ENCODE assay signal across 9 cellular contexts in genomic region chr6:88492824-88493223, GRCh38.
DNase-seq lines count a peak whose midpoint lies in the region; ATAC-seq and TF ChIP-seq lines count a peak whose summit lies in the region.
"Had no signal": no experiment of that assay in that cellular context is flagged by ENCODE, and none has a peak within 500 bp of the region (broad histone marks: within the 10 kb centered on the region; RNA-seq: fewer than 3 reads in every experiment).

No MANE protein-coding gene starts in this region.

- no peak overlapping the region for H3K4me3 Mint-ChIP-seq in osteocyte (ENCODE audit: unreplicated experiment)
- H3K4me3 Mint-ChIP-seq in activated CD4-positive, alpha-beta T cell treated with anti-CD3 and anti-CD28 coated beads, Interleukin-2, amount 10 ng/mL, durations not matched to agents 7 days and 5 days: no peak overlapping the region
- no peak overlapping the region for H3K4me3 Mint-ChIP-seq in activated T-cell treated with anti-CD3 and anti-CD28 coated beads, Interleukin-2, amount 50 U/mL, for 4 hours

- H3K4me1 Mint-ChIP-seq in osteocyte (ENCODE audit: unreplicated experiment): no peaks in the 10 kb centered on the region
- no peaks in the 10 kb centered on the region for H3K4me1 Mint-ChIP-seq in activated CD4-positive, alpha-beta T cell treated with anti-CD3 and anti-CD28 coated beads, Interleukin-2, amount 10 ng/mL, durations not matched to agents 7 days and 5 days
- no peaks in the 10 kb centered on the region for H3K4me1 Mint-ChIP-seq in activated T-cell treated with anti-CD3 and anti-CD28 coated beads, Interleukin-2, amount 50 U/mL, for 4 hours (ENCODE audit: low read depth)

- CTCF ChIA-PET in GM10248 (lab: Yijun Ruan, JAX): interaction anchor here (0.8 to 2.4 kb wide), 5 partner anchors 8 to 269 kb away, joined by 3 to 13 read pairs (median 4); no protein-coding TSS in a partner anchor
- CTCF ChIA-PET in activated CD4-positive, alpha-beta T cell treated with anti-CD3 and anti-CD28 coated beads, Interleukin-2, amount 10 ng/mL, durations not matched to agents 7 days and 5 days (lab: Charles Lee): no interaction called here

- H3K9me3 Mint-ChIP-seq in osteocyte (ENCODE audit: unreplicated experiment): peaks cover 4% of the 10 kb centered on the region
- H3K9me3 Mint-ChIP-seq in activated CD4-positive, alpha-beta T cell treated with anti-CD3 and anti-CD28 coated beads, Interleukin-2, amount 10 ng/mL, durations not matched to agents 7 days and 5 days: no peaks in the 10 kb centered on the region
- no peaks in the 10 kb centered on the region for H3K9me3 Mint-ChIP-seq in activated T-cell treated with anti-CD3 and anti-CD28 coated beads, Interleukin-2, amount 50 U/mL, for 4 hours

- no peak for ATAC-seq in activated T-cell treated with anti-CD3 and anti-CD28 coated beads, Interleukin-2, amount 50 U/mL, for 4 hours

- DNase-seq in GM10248 (ENCODE audit: extremely low spot score) (no peak), NAMALWA (ENCODE audit: low spot score) (peak; percentile 33), dermis blood vessel endothelial cell (peak; percentile 79), osteocyte (ENCODE audit: extremely low spot score, unreplicated experiment) (no peak), NCI-H1930 (lab: John Stamatoyannopoulos, UW) (no peak)
- no peak for DNase-seq in activated CD4-positive, alpha-beta T cell treated with anti-CD3 and anti-CD28 coated beads, Interleukin-2, amount 10 ng/mL, durations not matched to agents 7 days and 5 days
- no peak for DNase-seq in activated T-cell treated with anti-CD3 and anti-CD28 coated beads, Interleukin-2, amount 50 U/mL, for 48 hours
- no peak for DNase-seq in activated T-cell treated with anti-CD3 and anti-CD28 coated beads, Interleukin-2, amount 50 U/mL, for 4 hours
- DNase-seq: NK-92 treated with Interleukin-12 subunit alpha and Interleukin-12 subunit beta, amount 100 ng/mL, for 24 hours had no signal

- H3K36me3 Mint-ChIP-seq in osteocyte (ENCODE audit: unreplicated experiment): no peaks in the 10 kb centered on the region
- H3K36me3 Mint-ChIP-seq in activated CD4-positive, alpha-beta T cell treated with anti-CD3 and anti-CD28 coated beads, Interleukin-2, amount 10 ng/mL, durations not matched to agents 7 days and 5 days (ENCODE audit: low read depth): no peaks in the 10 kb centered on the region
- H3K36me3 Mint-ChIP-seq in activated T-cell treated with anti-CD3 and anti-CD28 coated beads, Interleukin-2, amount 50 U/mL, for 4 hours (ENCODE audit: insufficient read depth): peaks cover 3% of the 10 kb centered on the region

- POLR2A ChIA-PET in GM10248 (lab: Yijun Ruan, JAX): interaction anchor here (0.6 kb wide), 1 partner anchor 804 kb away, joined by 3 read pairs; no protein-coding TSS in a partner anchor
- POLR2A ChIA-PET in activated CD4-positive, alpha-beta T cell treated with anti-CD3 and anti-CD28 coated beads, Interleukin-2, amount 10 ng/mL, durations not matched to agents 7 days and 5 days (lab: Charles Lee): no interaction called here

- H3K27ac Mint-ChIP-seq in osteocyte (ENCODE audit: unreplicated experiment): no peak overlapping the region
- no peak overlapping the region for H3K27ac Mint-ChIP-seq in activated CD4-positive, alpha-beta T cell treated with anti-CD3 and anti-CD28 coated beads, Interleukin-2, amount 10 ng/mL, durations not matched to agents 7 days and 5 days

- peak; percentile 29 for TF ChIP-seq CTCF in GM10248 (IDR thresholded peaks at IDR 0.05; ENCODE audit: control extremely low read depth, extremely low read depth, low read depth, missing control alignments)
- TF ChIP-seq CTCF in osteocyte (IDR thresholded peaks at IDR 0.05): peak; percentile 30

- peaks cover 12% of the 10 kb centered on the region for H3K27me3 Mint-ChIP-seq in osteocyte (ENCODE audit: unreplicated experiment)
- H3K27me3 Mint-ChIP-seq in activated CD4-positive, alpha-beta T cell treated with anti-CD3 and anti-CD28 coated beads, Interleukin-2, amount 10 ng/mL, durations not matched to agents 7 days and 5 days: peaks cover 6% of the 10 kb centered on the region
- peaks cover 2% of the 10 kb centered on the region for H3K27me3 Mint-ChIP-seq in activated T-cell treated with anti-CD3 and anti-CD28 coated beads, Interleukin-2, amount 50 U/mL, for 4 hours (ENCODE audit: low read depth)

Comparison
In these comparisons a context has a peak if more than half of its experiments do, and no peak if none do; other contexts are left out.
1. DNase-seq: peak in NAMALWA (single experiment) and dermis blood vessel endothelial cell (single experiment); none in GM10248 (single experiment), osteocyte (single experiment), activated CD4-positive, alpha-beta T cell treated with anti-CD3 and anti-CD28 coated beads, Interleukin-2, amount 10 ng/mL, durations not matched to agents 7 days and 5 days (single experiment), activated T-cell treated with anti-CD3 and anti-CD28 coated beads, Interleukin-2, amount 50 U/mL, for 48 hours (0 of 2), NCI-H1930 (0 of 2) and activated T-cell treated with anti-CD3 and anti-CD28 coated beads, Interleukin-2, amount 50 U/mL, for 4 hours (single experiment).